ENCODE assay signal across 8 cellular contexts in the genomic region with DNA sequence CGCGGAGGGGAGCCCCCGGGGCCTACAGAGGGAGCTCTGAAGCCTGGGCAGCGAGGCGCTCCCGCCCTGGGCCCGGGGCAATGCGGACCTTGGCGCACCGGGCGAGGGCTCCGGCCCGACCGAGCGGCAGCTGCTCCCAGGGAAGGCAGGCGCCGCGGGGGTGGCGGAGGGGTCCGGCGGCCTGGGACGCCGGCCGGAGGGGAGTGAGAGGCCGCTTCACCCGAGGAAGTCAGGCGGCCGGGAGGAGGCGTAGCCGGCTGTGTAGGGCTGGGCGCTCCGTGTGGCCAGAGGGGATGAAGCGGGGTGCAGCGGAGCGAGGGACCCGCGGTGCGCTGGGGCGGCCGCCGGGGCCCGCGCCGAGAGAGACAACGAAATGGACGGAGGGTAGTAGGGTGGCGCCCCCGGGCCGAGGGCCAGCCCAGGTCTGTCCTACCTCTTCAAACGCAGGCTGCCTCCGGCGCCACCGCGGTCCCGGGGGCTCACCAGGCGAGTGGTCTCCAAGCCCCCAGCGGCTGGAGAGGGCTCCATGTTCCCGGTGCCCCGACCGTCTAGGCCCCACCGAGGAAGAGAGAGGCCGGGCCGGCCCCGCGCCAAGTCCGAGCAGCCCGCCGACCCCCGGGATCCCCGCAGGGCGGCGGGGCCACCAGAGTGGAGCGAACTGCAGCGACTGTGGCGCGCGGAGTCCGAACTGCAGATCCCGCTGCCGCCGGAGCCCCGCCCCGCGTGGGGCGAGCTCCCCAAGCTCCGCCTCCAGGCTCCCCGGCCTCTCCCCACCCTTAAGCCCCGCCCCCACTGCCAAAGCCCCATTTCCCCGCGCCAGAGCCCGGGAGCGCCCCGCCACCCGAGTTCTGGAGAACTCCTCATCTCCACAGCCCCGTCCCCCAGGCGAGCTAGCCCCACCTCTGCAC. TPM values are rescaled to one million over a fixed set of nuclear protein-coding genes. Genes with fewer than 3 reads are reported as not detected.
DNase-seq lines count a peak whose midpoint lies in the region; ATAC-seq and TF ChIP-seq lines count a peak whose summit lies in the region.

A gene with protein sequence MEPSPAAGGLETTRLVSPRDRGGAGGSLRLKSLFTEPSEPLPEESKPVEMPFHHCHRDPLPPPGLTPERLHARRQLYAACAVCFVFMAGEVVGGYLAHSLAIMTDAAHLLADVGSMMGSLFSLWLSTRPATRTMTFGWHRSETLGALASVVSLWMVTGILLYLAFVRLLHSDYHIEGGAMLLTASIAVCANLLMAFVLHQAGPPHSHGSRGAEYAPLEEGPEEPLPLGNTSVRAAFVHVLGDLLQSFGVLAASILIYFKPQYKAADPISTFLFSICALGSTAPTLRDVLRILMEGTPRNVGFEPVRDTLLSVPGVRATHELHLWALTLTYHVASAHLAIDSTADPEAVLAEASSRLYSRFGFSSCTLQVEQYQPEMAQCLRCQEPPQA (minus strand): TSS at position 669 of the 908 bp plus-strand sequence. CDS start 141 bp downstream, at position 528.

- 1% methylated on average over 63 to 96 of the region's 96 CpGs for WGBS in lung, 2 donors

- H3K4me1 ChIP-seq in colonic mucosa (peaks cover 7% of the 10 kb centered on the region), lung (ENCODE audit: control insufficient read depth in 2 of 2, insufficient read depth in 2 of 2, low read length in 2 of 2) (peaks cover 0 to 19% of the 10 kb centered on the region in 2 donors)

- no peak within 1 kb of the TSS for H3K9ac ChIP-seq in colonic mucosa (ENCODE audit: low read depth in 2 of 2, low read length in 2 of 2)

- ATAC-seq in lung (ENCODE audit: insufficient read depth, low FRiP score) (peak; percentile 59), HG03565 (IDR thresholded peaks at IDR 0.05; ENCODE audit: unreplicated experiment) (no peak)

- DNase-seq in GM10266 (ENCODE audit: extremely low spot score) (peak; percentile 95), LoVo (ENCODE audit: low spot score) (peak; percentile 76), colonic mucosa (peak; percentile 63), lung (ENCODE audit: low spot score) (peak; percentile 58), H4 (ENCODE audit: low spot score) (no peak)
- DNase-seq in activated CD4-positive, alpha-beta T cell treated with anti-CD3 and anti-CD28 coated beads for 24 hours (ENCODE audit: low read depth in 2 of 2) = peak; percentile 58 to 73
- peak; percentile 34 to 78 (median 55) for DNase-seq in stimulated activated CD4-positive, alpha-beta T cell treated with anti-CD3 and anti-CD28 coated beads, TNF-alpha, amount 100 ng/mL, for 24 hours (ENCODE audit: low read depth in 3 of 3)

- TF ChIP-seq CTCF in GM10266 (IDR thresholded peaks at IDR 0.05; ENCODE audit: control insufficient read depth, insufficient read depth, low read depth, missing control alignments) = no peak
- TF ChIP-seq CTCF in colonic mucosa (IDR thresholded peaks at IDR 0.05) = no peak
- TF ChIP-seq CTCF in lung (IDR thresholded peaks at IDR 0.05; ENCODE audit: control extremely low read depth, extremely low read depth) = no peak

- intact Hi-C loops in colonic mucosa (cut with DNase I) = no loop called here

- H3K4me3 ChIP-seq in colonic mucosa (peak within 1 kb of the TSS; percentile 50), lung (peak within 1 kb of the TSS; percentile 11)

- H3K27ac ChIP-seq in colonic mucosa = no peak within 1 kb of the TSS
- H3K27ac ChIP-seq in lung (ENCODE audit: low read depth in 1 of 2, low read length in 1 of 2) = no peak within 1 kb of the TSS

- H3K9me3 ChIP-seq in colonic mucosa (no peaks in the 10 kb centered on the region), lung (ENCODE audit: control insufficient read depth in 2 of 2, insufficient read depth in 1 of 2, low read length in 1 of 2) (peaks cover 0 to 2% of the 10 kb centered on the region in 2 donors)

- H3K27me3 ChIP-seq in colonic mucosa = peaks cover 52% of the 10 kb centered on the region
- H3K27me3 ChIP-seq in lung (ENCODE audit: control insufficient read depth, insufficient read depth) = no peaks in the 10 kb centered on the region

- H3K36me3 ChIP-seq in colonic mucosa (no peaks in the 10 kb centered on the region), lung (ENCODE audit: control insufficient read depth in 2 of 2, insufficient read depth in 2 of 2, low read length in 2 of 2) (no peaks in the 10 kb centered on the region)

RNA-seq across cellular contexts. Expression of the gene that starts here (rescaled TPM):
- total RNA-seq in colonic mucosa = not detected
- total RNA-seq in lung = under 1 TPM; 0.31 to 0.77 TPM
- polyA plus RNA-seq in lung = under 1 TPM; 0.11 to 0.37 TPM
- 0.46 and 0.49 TPM in 2 replicates for total RNA-seq in H4 (2014; rRNA removed; shearing (Covaris generic))

Comparison
In these comparisons a context has a peak if more than half of its experiments do, and no peak if none do; other contexts are left out.
1. Peak in DNase-seq and H3K4me3 ChIP-seq in colonic mucosa; RNA of the gene not detected or under 1 TPM.
2. Peak in DNase-seq, ATAC-seq and H3K4me3 ChIP-seq in lung; RNA of the gene not detected or under 1 TPM.